Comparison of ENCODE assay signal across 10 cellular contexts in genomic region chr7:6376820-6377219, GRCh38. TPM values are rescaled to one million over a fixed set of nuclear protein-coding genes. Genes with fewer than 3 reads are reported as not detected.
A peak's percentile ranks its signal among the peaks of the same experiment; 100 is the strongest.
DNase-seq lines count a peak whose midpoint lies in the region; ATAC-seq and TF ChIP-seq lines count a peak whose summit lies in the region.
"Had no signal": no experiment of that assay in that cellular context is flagged by ENCODE, and none has a peak within 500 bp of the region (broad histone marks: within the 10 kb centered on the region; RNA-seq: fewer than 3 reads in every experiment).

No MANE protein-coding gene starts in this region.

- no peak overlapping the region for H3K9ac ChIP-seq in iPS-20b (ENCODE audit: low read depth, low read length)

- H3K4me3 ChIP-seq in iPS-20b (ENCODE audit: low read length), result peak overlapping the region; percentile 36

- H3K9me3 ChIP-seq in iPS-20b (ENCODE audit: insufficient read depth, low read depth, low read length), result no peaks in the 10 kb centered on the region
- H3K9me3 ChIP-seq: upper lobe of right lung had no signal

- H3K27me3 ChIP-seq in iPS-20b (ENCODE audit: insufficient read depth, low read length), result no peaks in the 10 kb centered on the region
- H3K27me3 ChIP-seq: upper lobe of right lung had no signal

- no peak overlapping the region for H3K27ac ChIP-seq in iPS-20b (ENCODE audit: low read length)
- H3K27ac ChIP-seq: upper lobe of right lung had no signal

- ATAC-seq in stimulated activated effector memory CD8-positive, alpha-beta T cell treated with anti-CD3 and anti-CD28 coated beads, Interleukin-12 subunit alpha, Interleukin-12 subunit beta, amount 100 ng/mL, for 72 hours, result no peak
- no peak for ATAC-seq in GM19395 (IDR thresholded peaks at IDR 0.05; ENCODE audit: unreplicated experiment)
- ATAC-seq in omental fat pad (ENCODE audit: low FRiP score), result no peak
- ATAC-seq: upper lobe of right lung had no signal

- DNase-seq in T-helper 2 cell treated with Interferon-gamma antibody and Interleukin-4, amounts not matched to agents 5 μg/mL and 100 μg/mL, for 36 hours (ENCODE audit: low spot score), result no peak
- DNase-seq in T-helper 2 cell (no peak), omental fat pad (ENCODE audit: low spot score) (no peak)
- DNase-seq in activated CD4-positive, alpha-beta memory T cell treated with anti-CD3 and anti-CD28 coated beads, Interleukin-2, amount 10 ng/mL, durations not matched to agents 7 days and 5 days, result no peak
- no peak for DNase-seq in stimulated activated effector memory CD8-positive, alpha-beta T cell treated with anti-CD3 and anti-CD28 coated beads, Interleukin-12 subunit alpha, Interleukin-12 subunit beta, amount 100 ng/mL, for 72 hours (ENCODE audit: low spot score in 2 of 2)
- DNase-seq in activated CD4-positive, alpha-beta T cell treated with anti-CD3 and anti-CD28 coated beads for 1 hour, result no peak
- DNase-seq: aorta, upper lobe of right lung had no signal

- no peaks in the 10 kb centered on the region for H3K27me3 Mint-ChIP-seq in T-helper 2 cell treated with Interferon-gamma antibody and Interleukin-4, amounts not matched to agents 5 μg/mL and 100 μg/mL, for 36 hours (ENCODE audit: low read depth)
- H3K27me3 Mint-ChIP-seq in activated CD4-positive, alpha-beta memory T cell treated with anti-CD3 and anti-CD28 coated beads, Interleukin-2, amount 10 ng/mL, durations not matched to agents 7 days and 5 days, result no peaks in the 10 kb centered on the region

- CTCF ChIA-PET in activated CD4-positive, alpha-beta memory T cell treated with anti-CD3 and anti-CD28 coated beads, Interleukin-2, amount 10 ng/mL, durations not matched to agents 7 days and 5 days (lab: Charles Lee), result interaction anchor here (0.7 to 0.8 kb wide), 3 partner anchors 15 to 26 kb away, joined by 3 to 4 read pairs (median 3); no protein-coding TSS in a partner anchor

- H3K36me3 ChIP-seq in iPS-20b (ENCODE audit: insufficient read depth, low read depth, low read length), result peaks cover 14% of the 10 kb centered on the region; the same call in 1 of the 2 replicates

- no peaks in the 10 kb centered on the region for H3K9me3 Mint-ChIP-seq in T-helper 2 cell treated with Interferon-gamma antibody and Interleukin-4, amounts not matched to agents 5 μg/mL and 100 μg/mL, for 36 hours
- H3K9me3 Mint-ChIP-seq in activated CD4-positive, alpha-beta memory T cell treated with anti-CD3 and anti-CD28 coated beads, Interleukin-2, amount 10 ng/mL, durations not matched to agents 7 days and 5 days, result no peaks in the 10 kb centered on the region
- no peaks in the 10 kb centered on the region for H3K9me3 Mint-ChIP-seq in stimulated activated effector memory CD8-positive, alpha-beta T cell treated with anti-CD3 and anti-CD28 coated beads, Interleukin-12 subunit alpha, Interleukin-12 subunit beta, amount 100 ng/mL, for 72 hours

- peaks cover 27% of the 10 kb centered on the region for H3K36me3 Mint-ChIP-seq in T-helper 2 cell treated with Interferon-gamma antibody and Interleukin-4, amounts not matched to agents 5 μg/mL and 100 μg/mL, for 36 hours (ENCODE audit: low read depth)
- peaks cover 29% of the 10 kb centered on the region for H3K36me3 Mint-ChIP-seq in activated CD4-positive, alpha-beta memory T cell treated with anti-CD3 and anti-CD28 coated beads, Interleukin-2, amount 10 ng/mL, durations not matched to agents 7 days and 5 days (ENCODE audit: low read depth)
- peaks cover 72% of the 10 kb centered on the region for H3K36me3 Mint-ChIP-seq in stimulated activated effector memory CD8-positive, alpha-beta T cell treated with anti-CD3 and anti-CD28 coated beads, Interleukin-12 subunit alpha, Interleukin-12 subunit beta, amount 100 ng/mL, for 72 hours

- H3K4me3 Mint-ChIP-seq in T-helper 2 cell treated with Interferon-gamma antibody and Interleukin-4, amounts not matched to agents 5 μg/mL and 100 μg/mL, for 36 hours, result peak overlapping the region; percentile 97
- peak overlapping the region; percentile 64 for H3K4me3 Mint-ChIP-seq in activated CD4-positive, alpha-beta memory T cell treated with anti-CD3 and anti-CD28 coated beads, Interleukin-2, amount 10 ng/mL, durations not matched to agents 7 days and 5 days
- peak overlapping the region; percentile 83 for H3K4me3 Mint-ChIP-seq in stimulated activated effector memory CD8-positive, alpha-beta T cell treated with anti-CD3 and anti-CD28 coated beads, Interleukin-12 subunit alpha, Interleukin-12 subunit beta, amount 100 ng/mL, for 72 hours

- peaks cover 9% of the 10 kb centered on the region for H3K4me1 ChIP-seq in iPS-20b (ENCODE audit: insufficient read depth, low read length)

- POLR2A ChIA-PET in activated CD4-positive, alpha-beta memory T cell treated with anti-CD3 and anti-CD28 coated beads, Interleukin-2, amount 10 ng/mL, durations not matched to agents 7 days and 5 days (lab: Charles Lee), result interaction anchor here (0.9 to 1.5 kb wide), 3 partner anchors 9 to 23 kb away, joined by 3 to 10 read pairs (median 3); no protein-coding TSS in a partner anchor

- H3K4me1 Mint-ChIP-seq in T-helper 2 cell treated with Interferon-gamma antibody and Interleukin-4, amounts not matched to agents 5 μg/mL and 100 μg/mL, for 36 hours (ENCODE audit: low read depth), result peaks cover 40% of the 10 kb centered on the region
- H3K4me1 Mint-ChIP-seq in activated CD4-positive, alpha-beta memory T cell treated with anti-CD3 and anti-CD28 coated beads, Interleukin-2, amount 10 ng/mL, durations not matched to agents 7 days and 5 days, result peaks cover 53% of the 10 kb centered on the region
- peaks cover 42% of the 10 kb centered on the region for H3K4me1 Mint-ChIP-seq in stimulated activated effector memory CD8-positive, alpha-beta T cell treated with anti-CD3 and anti-CD28 coated beads, Interleukin-12 subunit alpha, Interleukin-12 subunit beta, amount 100 ng/mL, for 72 hours

- no peak for TF ChIP-seq CTCF in omental fat pad (IDR thresholded peaks at IDR 0.05)

- H3K27ac Mint-ChIP-seq in T-helper 2 cell treated with Interferon-gamma antibody and Interleukin-4, amounts not matched to agents 5 μg/mL and 100 μg/mL, for 36 hours, result peak overlapping the region; percentile 10
- peak overlapping the region; percentile 52 for H3K27ac Mint-ChIP-seq in activated CD4-positive, alpha-beta memory T cell treated with anti-CD3 and anti-CD28 coated beads, Interleukin-2, amount 10 ng/mL, durations not matched to agents 7 days and 5 days
- H3K27ac Mint-ChIP-seq in stimulated activated effector memory CD8-positive, alpha-beta T cell treated with anti-CD3 and anti-CD28 coated beads, Interleukin-12 subunit alpha, Interleukin-12 subunit beta, amount 100 ng/mL, for 72 hours, result peak overlapping the region; percentile 58

RNA-seq across cellular contexts. Expression of gene RAC1, which starts 2.5 kb away (rescaled TPM):
- total RNA-seq in activated CD4-positive, alpha-beta memory T cell treated with anti-CD3 and anti-CD28 coated beads, Interleukin-2, amount 10 ng/mL, durations not matched to agents 7 days and 5 days, result 100 to 1,000 TPM; 153 to 155 TPM
- 100 to 1,000 TPM in 3 of 4 donors, 10 to 100 TPM in 1; 87.5 to 142 (median 116) TPM for total RNA-seq in omental fat pad

RNA-seq across cellular contexts. Expression of gene FAM220A, which starts 28.1 kb away (rescaled TPM):
- total RNA-seq in activated CD4-positive, alpha-beta memory T cell treated with anti-CD3 and anti-CD28 coated beads, Interleukin-2, amount 10 ng/mL, durations not matched to agents 7 days and 5 days, result 10 to 100 TPM in 1 of 2 experiments, 1 to 10 TPM in 1; 9.0 to 10.6 TPM
- 10 to 100 TPM in 3 of 4 donors, 1 to 10 TPM in 1; 9.9 to 18.0 (median 14.2) TPM for total RNA-seq in omental fat pad
